ENCODE assay signal across 8 cellular contexts in genomic region chr5:53262348-53262970, GRCh38.
DNase-seq lines count a peak whose midpoint lies in the region; ATAC-seq and TF ChIP-seq lines count a peak whose summit lies in the region.

No MANE protein-coding gene starts in this region.

- ATAC-seq in left lobe of liver = peak; percentile 64
- ATAC-seq in GM18858 (IDR thresholded peaks at IDR 0.05; ENCODE audit: unreplicated experiment) = no peak

- intact Hi-C loops in ascending aorta (cut with DNase I) (loop anchor here (1.0 to 10.0 kb wide), 2 partner anchors 168 to 962 kb away; no protein-coding TSS in a partner anchor), colonic mucosa (cut with DNase I) (loop anchor here (10.0 kb wide), 1 partner anchor 962 kb away; no protein-coding TSS in a partner anchor)

- no peaks in the 10 kb centered on the region for H3K4me1 ChIP-seq in ascending aorta
- no peaks in the 10 kb centered on the region for H3K4me1 ChIP-seq in colonic mucosa

- H3K27me3 ChIP-seq in HL-60 (ENCODE audit: insufficient read depth, poor library complexity, severe bottlenecking) (no peaks in the 10 kb centered on the region), ascending aorta (no peaks in the 10 kb centered on the region), colonic mucosa (no peaks in the 10 kb centered on the region)

- no peak overlapping the region for H3K27ac ChIP-seq in HL-60 (replicated peaks)
- no peak overlapping the region for H3K27ac ChIP-seq in ascending aorta
- H3K27ac ChIP-seq in colonic mucosa = no peak overlapping the region

- H3K36me3 ChIP-seq in ascending aorta (no peaks in the 10 kb centered on the region), colonic mucosa (no peaks in the 10 kb centered on the region)

- H3K4me3 ChIP-seq in HL-60 (replicated peaks; ENCODE audit: insufficient read depth, low read length) (no peak overlapping the region), ascending aorta (no peak overlapping the region), colonic mucosa (no peak overlapping the region)

- H3K9me3 ChIP-seq in ascending aorta (no peaks in the 10 kb centered on the region), colonic mucosa (no peaks in the 10 kb centered on the region)

- DNase-seq in AML-193 (lab: John Stamatoyannopoulos, UW) (peak; percentile 7 to 23), HL-60 (ENCODE audit: low read depth in 1 of 2, low spot score in 1 of 2) (no peak), ascending aorta (ENCODE audit: low spot score in 2 of 2) (no peak), left lobe of liver (ENCODE audit: low spot score) (no peak), occipital lobe (lab: John Stamatoyannopoulos, UW) (no peak), colonic mucosa (no peak)
- no peak for DNase-seq in activated effector memory CD4-positive, alpha-beta T cell treated with anti-CD3 and anti-CD28 coated beads, Interleukin-2, amount 50 U/mL, for 16 hours

- TF ChIP-seq CTCF in HL-60 (IDR thresholded peaks at IDR 0.05; ENCODE audit: insufficient read depth, low read length) (peak; percentile 27), ascending aorta (IDR thresholded peaks at IDR 0.05) (peak in 2 of 3 experiments; percentile 13 to 48), colonic mucosa (IDR thresholded peaks at IDR 0.05) (no peak)

- no peak overlapping the region for H3K9ac ChIP-seq in colonic mucosa (ENCODE audit: low read depth in 2 of 2, low read length in 2 of 2)

Comparison
In these comparisons a context has a peak if more than half of its experiments do, and no peak if none do; other contexts are left out.
1. DNase-seq: peak in AML-193 (2 of 2); none in HL-60 (0 of 2), ascending aorta (0 of 2), left lobe of liver (single experiment), occipital lobe (single experiment), colonic mucosa (single experiment) and activated effector memory CD4-positive, alpha-beta T cell treated with anti-CD3 and anti-CD28 coated beads, Interleukin-2, amount 50 U/mL, for 16 hours (single experiment).